Comparison of ENCODE assay signal across 8 cellular contexts in genomic region chr19:677201-677600, GRCh38. TPM values are rescaled to one million over a fixed set of nuclear protein-coding genes. Genes with fewer than 3 reads are reported as not detected.
DNase-seq lines count a peak whose midpoint lies in the region; ATAC-seq and TF ChIP-seq lines count a peak whose summit lies in the region.

No MANE protein-coding gene starts in this region.

- no peak for ATAC-seq in mucosa of descending colon
- ATAC-seq in GM18520 (IDR thresholded peaks at IDR 0.05; ENCODE audit: unreplicated experiment) = no peak
- no peak for ATAC-seq in GM21526 (IDR thresholded peaks at IDR 0.05; ENCODE audit: low FRiP score, unreplicated experiment)

- H3K4me3 ChIP-seq in A673 (ENCODE audit: low read depth, low read length, poor library complexity, severe bottlenecking) = peak overlapping the region; percentile 33
- no peak overlapping the region for H3K4me3 ChIP-seq in mucosa of descending colon

- no peaks in the 10 kb centered on the region for H3K36me3 ChIP-seq in A673 (ENCODE audit: insufficient read depth, low read length, poor library complexity, severe bottlenecking)
- H3K36me3 ChIP-seq in mucosa of descending colon (ENCODE audit: low read depth) = no peaks in the 10 kb centered on the region

- H3K4me1 ChIP-seq in A673 (ENCODE audit: insufficient read depth, low read length, poor library complexity, severe bottlenecking) (peaks cover 27% of the 10 kb centered on the region), mucosa of descending colon (ENCODE audit: low read depth) (peaks cover 12% of the 10 kb centered on the region)

- DNase-seq in A673 (ENCODE audit: low spot score) (peak; percentile 70), M059J (ENCODE audit: low read depth) (peak; percentile 87), dermis blood vessel endothelial cell (peak; percentile 64), mucosa of descending colon (peak; percentile 42 to 74 (median 57))
- DNase-seq in activated effector memory CD4-positive, alpha-beta T cell treated with anti-CD3 and anti-CD28 coated beads, Interleukin-2, amount 50 U/mL, for 16 hours = no peak
- no peak for DNase-seq in stimulated activated CD4-positive, alpha-beta T cell treated with anti-CD3 and anti-CD28 coated beads, Interleukin-2, amount 100 ng/mL, for 48 hours

- H3K27ac ChIP-seq in A673 (ENCODE audit: low read depth, low read length, poor library complexity, severe bottlenecking) = no peak overlapping the region

- peaks cover 7% of the 10 kb centered on the region for H3K27me3 ChIP-seq in A673 (replicated peaks; ENCODE audit: insufficient read depth, low read depth, low read length, poor library complexity)

- no TSS peak for BruUV-seq in A673 (replicated peaks; lab: Mats Ljungman, UMichigan)

- intact Hi-C loops in A673 (cut with micrococcal nuclease; ENCODE audit: unreplicated experiment) = no loop called here
- intact Hi-C loops in mucosa of descending colon (cut with DNase I, micrococcal nuclease) = no loop called here

- CTCF ChIA-PET in A673 (lab: Charles Lee) = interaction anchor here (1.0 kb wide), 1 partner anchor 57 kb away, joined by 6 read pairs; no protein-coding TSS in a partner anchor

- POLR2A ChIA-PET in A673 (lab: Charles Lee; ENCODE audit: low non-redundant PET) = no interaction called here

- TF ChIP-seq CTCF in A673 (conservative IDR thresholded peaks at IDR 0.05; ENCODE audit: low read depth, low read length) (no peak), mucosa of descending colon (IDR thresholded peaks at IDR 0.05) (no peak)

- H3K9me3 ChIP-seq in A673 (ENCODE audit: low read depth, low read length, poor library complexity, severe bottlenecking) = no peaks in the 10 kb centered on the region
- H3K9me3 ChIP-seq in mucosa of descending colon = no peaks in the 10 kb centered on the region

RNA-seq across cellular contexts. Expression of gene FSTL3, which starts 1.0 kb away (rescaled TPM):
- total RNA-seq in A673 (2021) = 5.9 and 6.0 TPM in 2 replicates
- 29.7 and 59.0 TPM in 2 replicates for total RNA-seq in M059J (2014; rRNA removed; shearing (Covaris generic))
- total RNA-seq in dermis blood vessel endothelial cell = 7.1 and 8.8 TPM in 2 replicates
- total RNA-seq in mucosa of descending colon = 10 to 100 TPM in 2 of 3 donors, 1 to 10 TPM in 1; 2.6 to 25.0 (median 12.8) TPM

RNA-seq across cellular contexts. Expression of gene RNF126, which starts 14.2 kb away (rescaled TPM):
- total RNA-seq in A673 (2021) (90.2 and 93.3 TPM in 2 replicates), dermis blood vessel endothelial cell (25.0 and 38.8 TPM in 2 replicates), mucosa of descending colon (10 to 100 TPM; 47.5 to 69.1 (median 62.0) TPM)
- total RNA-seq in M059J (2014; rRNA removed; shearing (Covaris generic)) = 33.6 and 53.8 TPM in 2 replicates

RNA-seq across cellular contexts. Expression of gene PRSS57, which starts 18.1 kb away (rescaled TPM):
- total RNA-seq in A673 (2021) (not detected in 2 replicates), dermis blood vessel endothelial cell (not detected in 2 replicates), mucosa of descending colon (not detected)
- not detected in 2 replicates for total RNA-seq in M059J (2014; rRNA removed; shearing (Covaris generic))

RNA-seq across cellular contexts. Expression of gene PALM, which starts 31.5 kb away (rescaled TPM):
- 21.2 and 40.3 TPM in 2 replicates for total RNA-seq in A673 (2021)
- total RNA-seq in M059J (2014; rRNA removed; shearing (Covaris generic)) = 0.07 and 1.4 TPM in 2 replicates
- 56.3 and 109 TPM in 2 replicates for total RNA-seq in dermis blood vessel endothelial cell
- total RNA-seq in mucosa of descending colon = 10 to 100 TPM in 2 of 3 donors, 1 to 10 TPM in 1; 8.1 to 58.4 (median 13.0) TPM

RNA-seq across cellular contexts. Expression of gene FGF22, which starts 37.5 kb away (rescaled TPM):
- total RNA-seq in A673 (2021) (0.19 and 0.57 TPM in 2 replicates), dermis blood vessel endothelial cell (not detected in 2 replicates), mucosa of descending colon (under 1 TPM in 2 of 3 donors, not detected in 1; 0.23 to 0.82 TPM)
- not detected in 2 replicates for total RNA-seq in M059J (2014; rRNA removed; shearing (Covaris generic))

Comparison
In these comparisons a context has a peak if more than half of its experiments do, and no peak if none do; other contexts are left out.
1. DNase-seq: peak in A673 (single experiment), M059J (single experiment), dermis blood vessel endothelial cell (single experiment) and mucosa of descending colon (3 of 3); none in activated effector memory CD4-positive, alpha-beta T cell treated with anti-CD3 and anti-CD28 coated beads, Interleukin-2, amount 50 U/mL, for 16 hours (single experiment) and stimulated activated CD4-positive, alpha-beta T cell treated with anti-CD3 and anti-CD28 coated beads, Interleukin-2, amount 100 ng/mL, for 48 hours (0 of 2).